In genomic region chr2:65227035-65227470, GRCh38 we compare ENCODE assay signal across 1 cellular context.
TF ChIP-seq lines count a peak whose summit lies in the region.

No MANE protein-coding gene starts in this region.

TF ChIP-seq in GM12878, 131 proteins besides CTCF, POLR2A, EP300 and RAD21 (continued from another document):
- peak; percentile 84 for TF ChIP-seq NKRF (conservative IDR thresholded peaks at IDR 0.05)
- TF ChIP-seq ZNF207 (IDR thresholded peaks at IDR 0.05; ENCODE audit: borderline replicate concordance) = peak; percentile 52; the same call in 1 of the 2 replicates
- no peak; the same call in 1 of the 2 replicates for TF ChIP-seq SMARCA5 (IDR thresholded peaks at IDR 0.05)
- TF ChIP-seq ASH2L (IDR thresholded peaks at IDR 0.05; ENCODE audit: borderline replicate concordance, low read depth) = 0 out of 2 replicates have a peak, but pooled peaks have one; percentile 6
- TF ChIP-seq ZBTB33 (IDR thresholded peaks at IDR 0.05) = 0 out of 2 replicates have a peak, but pooled peaks have one; percentile 11
- no peak for TF ChIP-seq HDAC6 (IDR thresholded peaks at IDR 0.05; ENCODE audit: unreplicated experiment)
- 0 out of 2 replicates have a peak, but pooled peaks have one; percentile 64 for TF ChIP-seq MLLT1 (IDR thresholded peaks at IDR 0.05)
- peak; percentile 20; the same call in 1 of the 2 replicates for TF ChIP-seq LARP7 (IDR thresholded peaks at IDR 0.05)
- TF ChIP-seq JUNB (IDR thresholded peaks at IDR 0.05) = no peak
- TF ChIP-seq MEF2B (IDR thresholded peaks at IDR 0.05; ENCODE audit: partially characterized antibody, poor library complexity, severe bottlenecking) = peak; percentile 13
- peak; percentile 34; the same call in 1 of the 2 replicates for TF ChIP-seq ZNF687 (IDR thresholded peaks at IDR 0.05)
- TF ChIP-seq KLF5 (IDR thresholded peaks at IDR 0.05; ENCODE audit: partially characterized antibody) = peak; percentile 30
